Comparison of ENCODE assay signal across 8 cellular contexts in genomic region chr4:139266208-139266582, GRCh38. TPM values are rescaled to one million over a fixed set of nuclear protein-coding genes. Genes with fewer than 3 reads are reported as not detected.
DNase-seq lines count a peak whose midpoint lies in the region; ATAC-seq and TF ChIP-seq lines count a peak whose summit lies in the region.

No MANE protein-coding gene starts in this region.

- DNase-seq in activated naive CD4-positive, alpha-beta T cell treated with anti-CD3 and anti-CD28 coated beads, Interleukin-2, amount 10 ng/mL, durations not matched to agents 7 days and 5 days = no peak
- DNase-seq in activated naive CD4-positive, alpha-beta T cell treated with Interleukin-2 at 50 U/mL for 16 hours = no peak
- no peak for DNase-seq in activated CD8-positive, alpha-beta T cell treated with anti-CD3 and anti-CD28 coated beads for 36 hours
- DNase-seq in lower lobe of right lung (no peak), upper lobe of right lung (no peak), caudate nucleus (lab: John Stamatoyannopoulos, UW) (no peak), left colon (no peak), H7 (no peak)

- POLR2A ChIA-PET in activated CD8-positive, alpha-beta T cell treated with anti-CD3 and anti-CD28 coated beads for 36 hours (lab: Charles Lee) = interaction anchor here (0.6 to 2.1 kb wide), 6 partner anchors 9 to 90 kb away, joined by 3 to 11 read pairs (median 5); partner anchors contain the start of genes NAA15 and NDUFC1

- peak overlapping the region; percentile 37 for H3K27ac ChIP-seq in lower lobe of right lung
- peak overlapping the region; percentile 55 for H3K27ac ChIP-seq in upper lobe of right lung
- H3K27ac ChIP-seq in caudate nucleus (ENCODE audit: low read depth, low read length) = no peak overlapping the region

- peak; percentile 3 for ATAC-seq in activated CD8-positive, alpha-beta T cell treated with anti-CD3 and anti-CD28 coated beads for 36 hours
- ATAC-seq in lower lobe of right lung (no peak), upper lobe of right lung (no peak), left colon (no peak)

- peaks cover 10% of the 10 kb centered on the region for H3K27me3 Mint-ChIP-seq in activated naive CD4-positive, alpha-beta T cell treated with anti-CD3 and anti-CD28 coated beads, Interleukin-2, amount 10 ng/mL, durations not matched to agents 7 days and 5 days
- H3K27me3 Mint-ChIP-seq in activated CD8-positive, alpha-beta T cell treated with anti-CD3 and anti-CD28 coated beads for 36 hours = no peaks in the 10 kb centered on the region

- H3K27ac Mint-ChIP-seq in activated naive CD4-positive, alpha-beta T cell treated with anti-CD3 and anti-CD28 coated beads, Interleukin-2, amount 10 ng/mL, durations not matched to agents 7 days and 5 days = peak overlapping the region; percentile 26
- peak overlapping the region; percentile 62 for H3K27ac Mint-ChIP-seq in activated CD8-positive, alpha-beta T cell treated with anti-CD3 and anti-CD28 coated beads for 36 hours

- H3K27me3 ChIP-seq in lower lobe of right lung (ENCODE audit: low read depth) (no peaks in the 10 kb centered on the region), upper lobe of right lung (no peaks in the 10 kb centered on the region), H7 (ENCODE audit: control insufficient read depth, insufficient read depth, low read length) (no peaks in the 10 kb centered on the region)

- CTCF ChIA-PET in activated naive CD4-positive, alpha-beta T cell treated with anti-CD3 and anti-CD28 coated beads, Interleukin-2, amount 10 ng/mL, durations not matched to agents 7 days and 5 days (lab: Charles Lee) = interaction anchor here (0.6 to 2.1 kb wide), 3 partner anchors 9 to 57 kb away, joined by 4 to 5 read pairs (median 5); no protein-coding TSS in a partner anchor
- CTCF ChIA-PET in activated CD8-positive, alpha-beta T cell treated with anti-CD3 and anti-CD28 coated beads for 36 hours (lab: Charles Lee) = interaction anchor here (0.6 to 2.8 kb wide), 9 partner anchors 9 to 236 kb away, joined by 3 to 15 read pairs (median 4); partner anchors contain the start of genes MGARP and NAA15

- H3K36me3 Mint-ChIP-seq in activated naive CD4-positive, alpha-beta T cell treated with anti-CD3 and anti-CD28 coated beads, Interleukin-2, amount 10 ng/mL, durations not matched to agents 7 days and 5 days = no peaks in the 10 kb centered on the region
- no peaks in the 10 kb centered on the region for H3K36me3 Mint-ChIP-seq in activated CD8-positive, alpha-beta T cell treated with anti-CD3 and anti-CD28 coated beads for 36 hours (ENCODE audit: low read depth)

- no peaks in the 10 kb centered on the region for H3K36me3 ChIP-seq in lower lobe of right lung
- H3K36me3 ChIP-seq in upper lobe of right lung = no peaks in the 10 kb centered on the region
- no peaks in the 10 kb centered on the region for H3K36me3 ChIP-seq in H7 (replicated peaks; ENCODE audit: control insufficient read depth, insufficient read depth, low read length)

- H3K4me1 Mint-ChIP-seq in activated naive CD4-positive, alpha-beta T cell treated with anti-CD3 and anti-CD28 coated beads, Interleukin-2, amount 10 ng/mL, durations not matched to agents 7 days and 5 days = peaks cover 28% of the 10 kb centered on the region
- peaks cover 22% of the 10 kb centered on the region for H3K4me1 Mint-ChIP-seq in activated CD8-positive, alpha-beta T cell treated with anti-CD3 and anti-CD28 coated beads for 36 hours (ENCODE audit: low read depth)

- peak overlapping the region; percentile 35 for H3K4me3 Mint-ChIP-seq in activated naive CD4-positive, alpha-beta T cell treated with anti-CD3 and anti-CD28 coated beads, Interleukin-2, amount 10 ng/mL, durations not matched to agents 7 days and 5 days
- H3K4me3 Mint-ChIP-seq in activated CD8-positive, alpha-beta T cell treated with anti-CD3 and anti-CD28 coated beads for 36 hours = peak overlapping the region; percentile 31

- H3K9me3 Mint-ChIP-seq in activated naive CD4-positive, alpha-beta T cell treated with anti-CD3 and anti-CD28 coated beads, Interleukin-2, amount 10 ng/mL, durations not matched to agents 7 days and 5 days = no peaks in the 10 kb centered on the region
- H3K9me3 Mint-ChIP-seq in activated CD8-positive, alpha-beta T cell treated with anti-CD3 and anti-CD28 coated beads for 36 hours = no peaks in the 10 kb centered on the region

- H3K4me3 ChIP-seq in lower lobe of right lung = peak overlapping the region; percentile 38
- H3K4me3 ChIP-seq in upper lobe of right lung = peak overlapping the region; percentile 42
- no peak overlapping the region for H3K4me3 ChIP-seq in H7 (ENCODE audit: insufficient read depth, low read depth, low read length)

- H3K4me1 ChIP-seq in lower lobe of right lung (peaks cover 18% of the 10 kb centered on the region), upper lobe of right lung (peaks cover 13% of the 10 kb centered on the region)

- intact Hi-C loops in activated CD8-positive, alpha-beta T cell treated with anti-CD3 and anti-CD28 coated beads for 36 hours (cut with micrococcal nuclease) = no loop called here
- intact Hi-C loops in lower lobe of right lung (cut with DNase I) (no loop called here), upper lobe of right lung (cut with DNase I) (no loop called here), left colon (cut with DNase I, micrococcal nuclease) (no loop called here)

- TF ChIP-seq CTCF in activated CD8-positive, alpha-beta T cell treated with anti-CD3 and anti-CD28 coated beads for 36 hours (IDR thresholded peaks at IDR 0.05) = no peak
- TF ChIP-seq CTCF in lower lobe of right lung (IDR thresholded peaks at IDR 0.05) = no peak
- TF ChIP-seq CTCF in upper lobe of right lung (IDR thresholded peaks at IDR 0.05) = no peak

- no peaks in the 10 kb centered on the region for H3K9me3 ChIP-seq in lower lobe of right lung
- H3K9me3 ChIP-seq in upper lobe of right lung = no peaks in the 10 kb centered on the region

RNA-seq across cellular contexts. Expression of gene MGARP, which starts 13.8 kb away (rescaled TPM):
- total RNA-seq in activated CD8-positive, alpha-beta T cell treated with anti-CD3 and anti-CD28 coated beads for 36 hours = under 1 TPM; 0.22 to 0.32 TPM
- not detected for total RNA-seq in lower lobe of right lung
- 0.75 TPM for total RNA-seq in upper lobe of right lung
- under 1 TPM in 1 of 2 donors, not detected in 1; 0.22 TPM for total RNA-seq in left colon
- total RNA-seq in H7 (2014; rRNA removed; shearing (Covaris generic)) = 0.21 and 2.0 TPM in 2 replicates

RNA-seq across cellular contexts. Expression of gene NAA15, which starts 35.1 kb away (rescaled TPM):
- total RNA-seq in activated CD8-positive, alpha-beta T cell treated with anti-CD3 and anti-CD28 coated beads for 36 hours = 100 to 1,000 TPM; 113 to 114 TPM
- total RNA-seq in lower lobe of right lung = 31.2 TPM
- 38.5 TPM for total RNA-seq in upper lobe of right lung
- 10 to 100 TPM; 25.3 to 37.5 TPM for total RNA-seq in left colon
- total RNA-seq in H7 (2014; rRNA removed; shearing (Covaris generic)) = 60.5 and 68.7 TPM in 2 replicates

RNA-seq across cellular contexts. Expression of gene NDUFC1, which starts 36.1 kb away (rescaled TPM):
- total RNA-seq in activated CD8-positive, alpha-beta T cell treated with anti-CD3 and anti-CD28 coated beads for 36 hours = 10 to 100 TPM; 56.2 to 60.6 TPM
- 52.0 TPM for total RNA-seq in lower lobe of right lung
- total RNA-seq in upper lobe of right lung = 52.9 TPM
- total RNA-seq in left colon = 10 to 100 TPM; 82.1 to 89.9 TPM
- 78.0 and 82.2 TPM in 2 replicates for total RNA-seq in H7 (2014; rRNA removed; shearing (Covaris generic))
